In genomic region chr11:71745656-71746055, GRCh38 we compare ENCODE assay signal across 7 cellular contexts.
A peak's percentile ranks its signal among the peaks of the same experiment; 100 is the strongest.
DNase-seq lines count a peak whose midpoint lies in the region; ATAC-seq, FAIRE-seq and TF ChIP-seq lines count a peak whose summit lies in the region.
"Not testable (repeated sequence)": the region's sequence is repeated elsewhere in the genome, so short reads cannot be mapped to it uniquely, and the experiment has no call there.

No MANE protein-coding gene starts in this region.

- TF ChIP-seq RAD21 in K562 (CRISPR knock-in tag; conservative IDR thresholded peaks at IDR 0.05 in 1 of 2, IDR thresholded peaks at IDR 0.05 in 1 of 2), result not testable (repeated sequence)

- peak overlapping the region; percentile 91 for H3K27ac Mint-ChIP-seq in type B pancreatic cell

- H2AK5ac ChIP-seq in trophoblast cell (ENCODE audit: low read length), result not testable (repeated sequence)

- CTCF ChIA-PET in K562 (lab: Yijun Ruan, JAX; ENCODE audit: low intra/inter-chr PET ratio), result not testable (repeated sequence)

- intact Hi-C loops in K562 (cut with micrococcal nuclease); lower lobe of right lung (cut with DNase I): not testable (repeated sequence)

- DNase-seq in DMS53 treated with DMSO at 0.1 percent for 48 hours (lab: John Stamatoyannopoulos, UW; ENCODE audit: unreplicated experiment) (peak; percentile 60), NCI-H345 (lab: John Stamatoyannopoulos, UW) (peak; percentile 3), epithelial cell of prostate (ENCODE audit: low read depth, low spot score) (peak; percentile 12), lower lobe of right lung (peak; percentile 55), trophoblast cell (peak; percentile 9 to 49)
- DNase-seq in K562 (ENCODE audit: extremely low read depth in 1 of 4, low spot score in 3 of 4); type B pancreatic cell (ENCODE audit: extremely low spot score, unreplicated experiment): not testable (repeated sequence)

- H3K18ac ChIP-seq in trophoblast cell (ENCODE audit: low read length), result not testable (repeated sequence)

- not testable (repeated sequence) for ATAC-seq in K562, lower lobe of right lung

- H3K14ac ChIP-seq in trophoblast cell (ENCODE audit: low read length), result not testable (repeated sequence)

- H3K36me3 Mint-ChIP-seq in type B pancreatic cell, result not testable (repeated sequence)

- not testable (repeated sequence) for TF ChIP-seq POLR2A in K562 (conservative IDR thresholded peaks at IDR 0.05)

- H3K9me3 Mint-ChIP-seq in type B pancreatic cell, result not testable (repeated sequence)

- H3K27ac ChIP-seq in K562 (ENCODE audit: extremely low read depth, low read depth, low read length); epithelial cell of prostate; trophoblast cell (ENCODE audit: low read depth, low read length): not testable (repeated sequence)
- peak overlapping the region; percentile 86 for H3K27ac ChIP-seq in lower lobe of right lung

- not testable (repeated sequence) for H3K23ac ChIP-seq in trophoblast cell (ENCODE audit: low read length)

- H2BK120ac ChIP-seq in trophoblast cell (ENCODE audit: insufficient read depth, low read length, poor library complexity), result not testable (repeated sequence)

- not testable (repeated sequence) for H3K27me3 ChIP-seq in K562 (ENCODE audit: control insufficient read depth in 2 of 2, insufficient read depth in 2 of 2, low read length in 2 of 2); lower lobe of right lung (ENCODE audit: low read depth); trophoblast cell (ENCODE audit: insufficient read depth, low read length)

- not testable (repeated sequence) for H3K36me3 ChIP-seq in K562 (ENCODE audit: control insufficient read depth, insufficient read depth, low read length); lower lobe of right lung; trophoblast cell (ENCODE audit: control insufficient read depth in 1 of 2, insufficient read depth in 2 of 2, low read length in 2 of 2)

- in situ Hi-C loops in K562 (cut with MboI), result not testable (repeated sequence)

- TF ChIP-seq CTCF in K562 (IDR thresholded peaks at IDR 0.05 in 2 of 3, conservative IDR thresholded peaks at IDR 0.05 in 1 of 3; ENCODE audit: insufficient read depth in 2 of 3, low read depth in 1 of 3, low read length in 3 of 3); lower lobe of right lung (IDR thresholded peaks at IDR 0.05); type B pancreatic cell (conservative IDR thresholded peaks at IDR 0.05): not testable (repeated sequence)

- not testable (repeated sequence) for H3K9me1 ChIP-seq in K562 (ENCODE audit: control insufficient read depth, insufficient read depth, low read length)

- FAIRE-seq in K562 (lab: Jason Lieb, UNC), result not testable (repeated sequence)

- H4K8ac ChIP-seq in trophoblast cell (ENCODE audit: low read depth, low read length), result not testable (repeated sequence)

- H3K4me1 Mint-ChIP-seq in type B pancreatic cell (ENCODE audit: unreplicated experiment), result not testable (repeated sequence)

- peak overlapping the region; percentile 78; the same call in 1 of the 2 replicates for H3K4me2 ChIP-seq in K562 (ENCODE audit: insufficient read depth, low read length)
- not testable (repeated sequence) for H3K4me2 ChIP-seq in trophoblast cell (ENCODE audit: low read length)

- TF ChIP-seq EP300 in K562 (IDR thresholded peaks at IDR 0.05; ENCODE audit: low read length), result not testable (repeated sequence)

- H4K12ac ChIP-seq in trophoblast cell (ENCODE audit: low read depth, low read length), result not testable (repeated sequence)

- H3K4me3 ChIP-seq in K562; trophoblast cell (ENCODE audit: low read depth, low read length): not testable (repeated sequence)
- peak overlapping the region; percentile 37 for H3K4me3 ChIP-seq in lower lobe of right lung

- not testable (repeated sequence) for BruUV-seq in K562 (replicated peaks; lab: Mats Ljungman, UMichigan)

- not testable (repeated sequence) for H4K20me1 ChIP-seq in K562 (replicated peaks; ENCODE audit: control insufficient read depth, insufficient read depth, low read length)

- H2AFZ ChIP-seq in K562 (ENCODE audit: low read depth, low read length); trophoblast cell (ENCODE audit: insufficient read depth, low read length, poor library complexity): not testable (repeated sequence)

- H3K27me3 Mint-ChIP-seq in type B pancreatic cell, result peaks cover 16% of the 10 kb centered on the region

- H3K9me3 ChIP-seq in K562 (replicated peaks; ENCODE audit: control insufficient read depth, insufficient read depth, low read depth, low read length); lower lobe of right lung; trophoblast cell (ENCODE audit: insufficient read depth, low read depth, low read length): not testable (repeated sequence)

- H3K79me2 ChIP-seq in K562 (ENCODE audit: control insufficient read depth, insufficient read depth, low read length); trophoblast cell (ENCODE audit: control insufficient read depth, insufficient read depth, low read length, poor library complexity): not testable (repeated sequence)

- peak overlapping the region; percentile 73 for H3K4me3 Mint-ChIP-seq in type B pancreatic cell

- not testable (repeated sequence) for H2BK12ac ChIP-seq in trophoblast cell (ENCODE audit: low read length)

- POLR2A ChIA-PET in K562 (lab: Yijun Ruan, JAX), result not testable (repeated sequence)

- not testable (repeated sequence) for H3K4ac ChIP-seq in trophoblast cell (ENCODE audit: low read depth, low read length)

- not testable (repeated sequence) for H3K79me1 ChIP-seq in trophoblast cell (ENCODE audit: low read length)

- H3K9ac ChIP-seq in K562 (ENCODE audit: insufficient read depth in 1 of 2, low read depth in 2 of 2, low read length in 2 of 2); trophoblast cell (ENCODE audit: low read length): not testable (repeated sequence)

- peaks cover 0 to 14% of the 10 kb centered on the region in 2 experiments; a peak in 3 of 5 replicates for H3K4me1 ChIP-seq in K562 (replicated peaks in 1 of 2; ENCODE audit: control insufficient read depth in 2 of 2, insufficient read depth in 2 of 2, low read length in 2 of 2)
- H3K4me1 ChIP-seq in lower lobe of right lung; trophoblast cell (ENCODE audit: control insufficient read depth in 1 of 2, insufficient read depth in 2 of 2, low read length in 2 of 2): not testable (repeated sequence)

- not testable (repeated sequence) for H4K91ac ChIP-seq in trophoblast cell (ENCODE audit: low read depth, low read length)

- H2BK5ac ChIP-seq in trophoblast cell (ENCODE audit: low read depth, low read length, poor library complexity), result not testable (repeated sequence)

- 91% methylated on average over 10 of the region's 11 CpGs for WGBS in K562 (ENCODE audit: insufficient coverage, low coverage, missing lambda C conversion rate)
- WGBS in trophoblast cell (ENCODE audit: extremely low coverage, insufficient coverage, insufficient read length), result no CpG with 5 or more reads among the region's 11 CpGs
